Comparison of ENCODE assay signal across 8 cellular contexts in genomic region chr7:877312-878232, GRCh38. TPM values are rescaled to one million over a fixed set of nuclear protein-coding genes. Genes with fewer than 3 reads are reported as not detected.
DNase-seq lines count a peak whose midpoint lies in the region; TF ChIP-seq lines count a peak whose summit lies in the region.

No MANE protein-coding gene starts in this region.

- peaks cover 21% of the 10 kb centered on the region for H3K4me1 Mint-ChIP-seq in endothelial cell (ENCODE audit: unreplicated experiment)

- no peaks in the 10 kb centered on the region for H3K9me3 ChIP-seq in neuron (ENCODE audit: low read length)

- H3K27me3 ChIP-seq in neuron (ENCODE audit: insufficient read depth, low read length): no peaks in the 10 kb centered on the region

- peaks cover 16% of the 10 kb centered on the region for H3K4me1 ChIP-seq in neuron (ENCODE audit: insufficient read depth, low read length)

- H3K4me3 Mint-ChIP-seq in endothelial cell (ENCODE audit: unreplicated experiment): peak overlapping the region; percentile 94

- DNase-seq in DMS53 (lab: John Stamatoyannopoulos, UW) (peak; percentile 64), DMS53 treated with DMSO at 0.1 percent for 48 hours (lab: John Stamatoyannopoulos, UW; ENCODE audit: unreplicated experiment) (no peak), OCI-M1 (lab: John Stamatoyannopoulos, UW) (peak; percentile 39), endothelial cell (ENCODE audit: low spot score) (peak; percentile 33), GM19238 (ENCODE audit: insufficient read length, low spot score) (no peak), SHP77 treated with DMSO at 0.1 percent for 48 hours (lab: John Stamatoyannopoulos, UW) (no peak), occipital lobe (lab: John Stamatoyannopoulos, UW) (no peak)

- H3K27ac Mint-ChIP-seq in endothelial cell (ENCODE audit: unreplicated experiment): peak overlapping the region; percentile 61

- H3K4me3 ChIP-seq in neuron (ENCODE audit: low read length): peak overlapping the region; percentile 71

- no peaks in the 10 kb centered on the region for H3K9me3 Mint-ChIP-seq in endothelial cell (ENCODE audit: unreplicated experiment)

- peaks cover 7% of the 10 kb centered on the region for H3K36me3 ChIP-seq in neuron (ENCODE audit: insufficient read depth, low read length)

- no peak for TF ChIP-seq CTCF in endothelial cell (IDR thresholded peaks at IDR 0.05; ENCODE audit: unreplicated experiment)

- H2AFZ ChIP-seq in neuron (ENCODE audit: low read depth, low read length): no peak overlapping the region

- peaks cover 20% of the 10 kb centered on the region for H3K36me3 Mint-ChIP-seq in endothelial cell (ENCODE audit: low read depth, unreplicated experiment)

- peaks cover 1% of the 10 kb centered on the region for H3K27me3 Mint-ChIP-seq in endothelial cell (ENCODE audit: unreplicated experiment)

RNA-seq across cellular contexts. Expression of gene GET4, which starts 1.2 kb away (rescaled TPM):
- 61.3 TPM for total RNA-seq in endothelial cell (ENCODE audit: unreplicated experiment)
- total RNA-seq in occipital lobe: 16.2 TPM

RNA-seq across cellular contexts. Expression of gene SUN1, which starts 45.3 kb away (rescaled TPM):
- total RNA-seq in endothelial cell (ENCODE audit: unreplicated experiment) (150 TPM), occipital lobe (154 TPM)

Comparison
In these comparisons a context has a peak if more than half of its experiments do, and no peak if none do; other contexts are left out.
1. DNase-seq: peak in DMS53 (single experiment), OCI-M1 (single experiment) and endothelial cell (single experiment); none in DMS53 treated with DMSO at 0.1 percent for 48 hours (single experiment), GM19238 (single experiment), SHP77 treated with DMSO at 0.1 percent for 48 hours (single experiment) and occipital lobe (single experiment).